In genomic region chr22:49861642-49862407, GRCh38 we compare ENCODE assay signal across 1 cellular context.
TF ChIP-seq lines count a peak whose summit lies in the region.

No MANE protein-coding gene starts in this region.

TF ChIP-seq in H1, 55 proteins besides CTCF, POLR2A, EP300 and RAD21:
- TF ChIP-seq GTF2F1 (IDR thresholded peaks at IDR 0.05; ENCODE audit: borderline replicate concordance, low read depth, low read length): no peak
- TF ChIP-seq CEBPB (IDR thresholded peaks at IDR 0.05; ENCODE audit: low read depth, low read length): no peak
- TF ChIP-seq CBX5 (IDR thresholded peaks at IDR 0.05; ENCODE audit: low read depth, low read length): no peak
- TF ChIP-seq MAFK (IDR thresholded peaks at IDR 0.05; ENCODE audit: low read depth, low read length): no peak
- no peak for TF ChIP-seq JUND (IDR thresholded peaks at IDR 0.05; ENCODE audit: low read length)
- TF ChIP-seq CHD2 (IDR thresholded peaks at IDR 0.05; ENCODE audit: low read length): no peak
- no peak for TF ChIP-seq SRF (IDR thresholded peaks at IDR 0.05; ENCODE audit: low read depth, low read length)
- TF ChIP-seq BCL11A (IDR thresholded peaks at IDR 0.05; ENCODE audit: low read depth in 2 of 2, low read length in 2 of 2): no peak
- TF ChIP-seq CHD7 (IDR thresholded peaks at IDR 0.05; ENCODE audit: insufficient replicate concordance, low read length): no peak
- TF ChIP-seq TBP (IDR thresholded peaks at IDR 0.05; ENCODE audit: low read depth, low read length): no peak
- no peak for TF ChIP-seq ATF2 (IDR thresholded peaks at IDR 0.05; ENCODE audit: low read length)
- TF ChIP-seq ASH2L (IDR thresholded peaks at IDR 0.05; ENCODE audit: low read length): no peak
- TF ChIP-seq USF2 (IDR thresholded peaks at IDR 0.05; ENCODE audit: low read length): no peak
- no peak for TF ChIP-seq CHD1 (IDR thresholded peaks at IDR 0.05; ENCODE audit: low read depth, low read length)
- TF ChIP-seq TAF1 (IDR thresholded peaks at IDR 0.05; ENCODE audit: low read depth, low read length): no peak
